1 cellular context compared by ENCODE assay signal in genomic region chr1:6783956-6784559, GRCh38.
A peak's percentile ranks its signal among the peaks of the same experiment; 100 is the strongest.
TF ChIP-seq lines count a peak whose summit lies in the region.

No MANE protein-coding gene starts in this region.

TF ChIP-seq in IMR-90, 13 proteins besides CTCF, POLR2A, EP300 and RAD21:
- TF ChIP-seq USF2 (IDR thresholded peaks at IDR 0.05; ENCODE audit: low read depth, low read length) (no peak), CHD1 (IDR thresholded peaks at IDR 0.05; ENCODE audit: low read depth, low read length) (no peak), MXI1 (IDR thresholded peaks at IDR 0.05; ENCODE audit: borderline replicate concordance, low read depth, low read length) (0 out of 2 replicates have a peak, but pooled peaks have one; percentile 10), MAZ (IDR thresholded peaks at IDR 0.05; ENCODE audit: borderline replicate concordance, low read depth, low read length) (no peak; the same call in 1 of the 2 replicates), MAFK (IDR thresholded peaks at IDR 0.05; ENCODE audit: low read depth, low read length) (no peak), FOS (IDR thresholded peaks at IDR 0.05; ENCODE audit: low read depth, low read length) (no peak), BHLHE40 (IDR thresholded peaks at IDR 0.05; ENCODE audit: low read depth, low read length) (no peak), CEBPB (IDR thresholded peaks at IDR 0.05; ENCODE audit: low read depth, low read length) (no peak), SMC3 (IDR thresholded peaks at IDR 0.05; ENCODE audit: low read depth, low read length) (0 out of 2 replicates have a peak, but pooled peaks have one; percentile 14), RFX5 (IDR thresholded peaks at IDR 0.05; ENCODE audit: low read depth, low read length) (no peak), RCOR1 (IDR thresholded peaks at IDR 0.05; ENCODE audit: insufficient replicate concordance, low read length) (peak; percentile 6), NFE2L2 (IDR thresholded peaks at IDR 0.05; ENCODE audit: low read depth, low read length) (no peak), ELK1 (IDR thresholded peaks at IDR 0.05; ENCODE audit: borderline replicate concordance, low read depth, low read length) (no peak)
TF ChIP-seq in IMR-90: peak in this region for 3.
